Comparison of ENCODE assay signal across 2 cellular contexts in the genomic region with DNA sequence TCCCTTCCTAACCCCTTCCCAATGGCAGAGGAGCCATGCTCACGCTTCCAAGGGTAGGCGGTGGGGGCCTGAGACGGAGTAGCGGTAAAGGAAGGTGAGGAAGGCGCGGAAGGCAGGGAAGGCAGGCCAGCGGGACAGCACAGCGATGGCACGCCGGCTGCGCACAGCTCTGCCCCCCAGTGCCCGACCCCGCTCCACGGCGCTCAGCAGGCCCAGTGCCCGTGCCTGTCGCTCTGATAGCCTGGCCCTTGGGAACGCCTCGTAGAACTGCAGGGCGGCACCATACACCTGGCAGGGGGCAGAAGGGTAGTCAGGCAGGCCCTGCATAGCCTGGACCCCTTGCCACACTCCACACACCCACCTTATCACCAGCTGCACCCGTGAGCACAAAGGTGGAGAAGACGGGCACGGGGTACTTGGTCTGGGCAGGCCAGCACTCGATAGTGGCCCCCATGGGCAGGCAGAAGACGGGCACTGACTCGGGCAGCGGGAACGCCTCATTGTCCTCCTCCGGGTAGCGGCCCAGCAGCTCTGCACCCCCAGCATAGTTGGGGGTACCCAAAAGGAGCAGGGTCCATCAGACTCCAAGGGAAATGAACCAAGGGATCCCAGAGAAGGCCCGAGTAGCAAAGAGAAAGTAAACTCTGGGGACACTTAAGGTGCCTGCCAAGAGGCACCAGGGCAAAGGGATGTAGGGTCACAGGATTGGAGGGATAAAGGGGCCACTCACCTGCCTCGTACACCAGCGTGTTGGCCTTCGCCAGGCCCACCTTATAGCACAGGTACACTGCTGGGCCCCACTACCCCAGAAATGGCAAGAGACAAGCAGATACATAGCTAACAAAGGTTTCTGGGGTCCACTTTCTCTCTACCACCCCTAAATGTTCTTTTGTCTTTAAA.
TF ChIP-seq lines count a peak whose summit lies in the region.

No MANE protein-coding gene starts in this region.

TF ChIP-seq in SK-N-SH, 30 proteins besides CTCF, POLR2A, EP300 and RAD21:
- TF ChIP-seq JUND (IDR thresholded peaks at IDR 0.05) (no peak), POLR2AphosphoS5 (IDR thresholded peaks at IDR 0.05; ENCODE audit: low read depth, low read length) (no peak), EZH2phosphoT487 (IDR thresholded peaks at IDR 0.05; ENCODE audit: borderline replicate concordance, low read depth) (no peak), FOXM1 (IDR thresholded peaks at IDR 0.05; ENCODE audit: low read depth) (no peak), NFIC (IDR thresholded peaks at IDR 0.05; ENCODE audit: borderline replicate concordance) (no peak), ELF1 (IDR thresholded peaks at IDR 0.05) (no peak), RXRA (IDR thresholded peaks at IDR 0.05; ENCODE audit: borderline replicate concordance, low read depth) (no peak), NRF1 (IDR thresholded peaks at IDR 0.05; ENCODE audit: low read depth, low read length) (no peak)

TF ChIP-seq in SK-N-SH treated with all-trans-retinoic acid at 6 μM for 48 hours, 23 proteins besides CTCF, POLR2A, EP300 and RAD21:
- TF ChIP-seq ZNF565 (CRISPR knock-in tag; conservative IDR thresholded peaks at IDR 0.05; ENCODE audit: low read depth): no peak
- TF ChIP-seq TOX (CRISPR knock-in tag; IDR thresholded peaks at IDR 0.05; ENCODE audit: borderline replicate concordance): no peak
- TF ChIP-seq ZFP30 (CRISPR knock-in tag; IDR thresholded peaks at IDR 0.05): no peak
- no peak for TF ChIP-seq TCF4 (CRISPR knock-in tag; IDR thresholded peaks at IDR 0.05; ENCODE audit: borderline replicate concordance)
- TF ChIP-seq ESRRG (CRISPR knock-in tag; IDR thresholded peaks at IDR 0.05): no peak
- TF ChIP-seq, protein P1, sequence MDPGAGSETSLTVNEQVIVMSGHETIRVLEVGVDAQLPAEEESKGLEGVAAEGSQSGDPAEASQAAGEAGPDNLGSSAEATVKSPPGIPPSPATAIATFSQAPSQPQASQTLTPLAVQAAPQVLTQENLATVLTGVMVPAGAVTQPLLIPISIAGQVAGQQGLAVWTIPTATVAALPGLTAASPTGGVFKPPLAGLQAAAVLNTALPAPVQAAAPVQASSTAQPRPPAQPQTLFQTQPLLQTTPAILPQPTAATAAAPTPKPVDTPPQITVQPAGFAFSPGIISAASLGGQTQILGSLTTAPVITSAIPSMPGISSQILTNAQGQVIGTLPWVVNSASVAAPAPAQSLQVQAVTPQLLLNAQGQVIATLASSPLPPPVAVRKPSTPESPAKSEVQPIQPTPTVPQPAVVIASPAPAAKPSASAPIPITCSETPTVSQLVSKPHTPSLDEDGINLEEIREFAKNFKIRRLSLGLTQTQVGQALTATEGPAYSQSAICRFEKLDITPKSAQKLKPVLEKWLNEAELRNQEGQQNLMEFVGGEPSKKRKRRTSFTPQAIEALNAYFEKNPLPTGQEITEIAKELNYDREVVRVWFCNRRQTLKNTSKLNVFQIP (CRISPR knock-in tag; IDR thresholded peaks at IDR 0.05; ENCODE audit: borderline replicate concordance, low read depth): no peak
- TF ChIP-seq SNAI2 (CRISPR knock-in tag; IDR thresholded peaks at IDR 0.05): no peak
- TF ChIP-seq CSRNP3 (CRISPR knock-in tag; IDR thresholded peaks at IDR 0.05): no peak
- TF ChIP-seq, protein P2, sequence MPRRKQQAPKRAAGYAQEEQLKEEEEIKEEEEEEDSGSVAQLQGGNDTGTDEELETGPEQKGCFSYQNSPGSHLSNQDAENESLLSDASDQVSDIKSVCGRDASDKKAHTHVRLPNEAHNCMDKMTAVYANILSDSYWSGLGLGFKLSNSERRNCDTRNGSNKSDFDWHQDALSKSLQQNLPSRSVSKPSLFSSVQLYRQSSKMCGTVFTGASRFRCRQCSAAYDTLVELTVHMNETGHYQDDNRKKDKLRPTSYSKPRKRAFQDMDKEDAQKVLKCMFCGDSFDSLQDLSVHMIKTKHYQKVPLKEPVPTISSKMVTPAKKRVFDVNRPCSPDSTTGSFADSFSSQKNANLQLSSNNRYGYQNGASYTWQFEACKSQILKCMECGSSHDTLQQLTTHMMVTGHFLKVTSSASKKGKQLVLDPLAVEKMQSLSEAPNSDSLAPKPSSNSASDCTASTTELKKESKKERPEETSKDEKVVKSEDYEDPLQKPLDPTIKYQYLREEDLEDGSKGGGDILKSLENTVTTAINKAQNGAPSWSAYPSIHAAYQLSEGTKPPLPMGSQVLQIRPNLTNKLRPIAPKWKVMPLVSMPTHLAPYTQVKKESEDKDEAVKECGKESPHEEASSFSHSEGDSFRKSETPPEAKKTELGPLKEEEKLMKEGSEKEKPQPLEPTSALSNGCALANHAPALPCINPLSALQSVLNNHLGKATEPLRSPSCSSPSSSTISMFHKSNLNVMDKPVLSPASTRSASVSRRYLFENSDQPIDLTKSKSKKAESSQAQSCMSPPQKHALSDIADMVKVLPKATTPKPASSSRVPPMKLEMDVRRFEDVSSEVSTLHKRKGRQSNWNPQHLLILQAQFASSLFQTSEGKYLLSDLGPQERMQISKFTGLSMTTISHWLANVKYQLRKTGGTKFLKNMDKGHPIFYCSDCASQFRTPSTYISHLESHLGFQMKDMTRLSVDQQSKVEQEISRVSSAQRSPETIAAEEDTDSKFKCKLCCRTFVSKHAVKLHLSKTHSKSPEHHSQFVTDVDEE (CRISPR knock-in tag; IDR thresholded peaks at IDR 0.05): no peak
